ENCODE assay signal across 11 cellular contexts in the genomic region with DNA sequence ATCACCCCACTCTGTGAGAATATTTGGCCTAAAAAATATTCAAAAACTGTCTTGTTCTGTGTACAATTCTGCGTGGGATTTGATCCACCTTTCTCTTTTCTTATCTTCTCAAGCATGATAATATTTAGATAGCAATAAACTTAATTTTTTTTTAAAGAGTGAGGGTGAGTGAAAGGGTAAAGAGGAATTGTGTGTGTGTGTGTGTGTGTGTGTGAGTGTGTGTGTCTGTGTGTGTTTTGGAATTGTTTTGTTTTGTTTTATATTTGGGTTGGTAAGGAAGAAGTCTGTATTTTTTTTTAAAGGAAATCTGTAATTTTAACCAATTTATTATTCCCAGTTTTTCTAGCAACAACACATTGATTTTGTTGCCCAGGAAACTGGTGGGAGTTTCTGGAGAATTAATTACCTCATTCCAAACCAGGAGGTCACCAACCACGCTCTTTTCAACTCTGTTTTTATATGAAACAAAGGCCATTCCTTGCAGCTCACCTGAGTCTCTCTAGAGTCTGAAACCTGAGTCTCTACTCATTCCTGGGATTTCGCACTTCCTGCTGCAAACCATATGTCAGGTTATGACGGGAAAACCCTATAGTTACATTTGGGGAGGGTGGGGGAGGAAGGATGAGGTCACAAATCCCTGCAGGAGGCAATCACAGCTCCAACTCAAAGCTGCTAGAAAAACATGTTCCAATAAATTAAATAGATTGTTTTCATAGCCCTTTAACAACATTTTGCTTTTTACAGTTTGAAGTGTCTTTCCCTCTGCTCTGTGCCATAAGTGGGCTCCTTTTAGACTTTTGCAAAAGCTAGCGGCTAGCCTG. TPM values are rescaled to one million over a fixed set of nuclear protein-coding genes. Genes with fewer than 3 reads are reported as not detected.
DNase-seq lines count a peak whose midpoint lies in the region; ATAC-seq and TF ChIP-seq lines count a peak whose summit lies in the region.
"Had no signal": no experiment of that assay in that cellular context is flagged by ENCODE, and none has a peak within 500 bp of the region (broad histone marks: within the 10 kb centered on the region; RNA-seq: fewer than 3 reads in every experiment).

No MANE protein-coding gene starts in this region.

- TF ChIP-seq CTCF in esophagus muscularis mucosa (IDR thresholded peaks at IDR 0.05) = no peak
- no peak for TF ChIP-seq CTCF in upper lobe of right lung (IDR thresholded peaks at IDR 0.05)

- H3K4me1 ChIP-seq in esophagus muscularis mucosa = peaks cover 2 to 22% (median 21%) of the 10 kb centered on the region in 4 donors
- H3K4me1 ChIP-seq in upper lobe of right lung = peaks cover 6% of the 10 kb centered on the region

- no peak overlapping the region for H3K27ac ChIP-seq in esophagus muscularis mucosa (replicated peaks in 1 of 4)
- H3K27ac ChIP-seq in upper lobe of right lung = no peak overlapping the region

- no peak for TF ChIP-seq POLR2A in esophagus muscularis mucosa (IDR thresholded peaks at IDR 0.05; ENCODE audit: low read depth)

- no peak for TF ChIP-seq EP300 in esophagus muscularis mucosa (IDR thresholded peaks at IDR 0.05)

- H3K36me3 ChIP-seq in esophagus muscularis mucosa (no peaks in the 10 kb centered on the region), upper lobe of right lung (no peaks in the 10 kb centered on the region)

- ATAC-seq in GM19351 (IDR thresholded peaks at IDR 0.05; ENCODE audit: unreplicated experiment) (no peak), upper lobe of right lung (no peak)

- intact Hi-C loops in esophagus muscularis mucosa (cut with DNase I) = no loop called here
- intact Hi-C loops in upper lobe of right lung (cut with DNase I) = no loop called here

- H3K9me3 ChIP-seq in esophagus muscularis mucosa = no peaks in the 10 kb centered on the region
- H3K9me3 ChIP-seq in upper lobe of right lung = no peaks in the 10 kb centered on the region

- H3K27me3 ChIP-seq in esophagus muscularis mucosa = no peaks in the 10 kb centered on the region
- no peaks in the 10 kb centered on the region for H3K27me3 ChIP-seq in upper lobe of right lung

- DNase-seq in DMS153 (lab: John Stamatoyannopoulos, UW) = peak; percentile 82
- peak; percentile 33 for DNase-seq in NCI-H1694 (lab: John Stamatoyannopoulos, UW)
- DNase-seq in cerebellar cortex (ENCODE audit: low spot score) = peak; percentile 59
- peak; percentile 42 to 63 for DNase-seq in lung microvascular endothelial cell (ENCODE audit: low read depth in 2 of 2)
- DNase-seq in esophagus muscularis mucosa (ENCODE audit: extremely low spot score) = no peak
- no peak for DNase-seq in activated CD4-positive, CD25-positive, alpha-beta regulatory T cell treated with anti-CD3 and anti-CD28 coated beads, Interleukin-2, amount 50 U/mL, for 72 hours
- DNase-seq in upper lobe of right lung = no peak
- DNase-seq: activated T-cell treated with anti-CD3 and anti-CD28 coated beads for 4 hours; effector memory CD4-positive, alpha-beta T cell; stimulated activated CD4-positive, alpha-beta T cell treated with anti-CD3 and anti-CD28 coated beads, Interleukin-12 subunit alpha, Interleukin-12 subunit beta, amount 100 ng/mL, for 4 hours had no signal

- H3K4me3 ChIP-seq in esophagus muscularis mucosa = no peak overlapping the region
- H3K4me3 ChIP-seq in upper lobe of right lung = no peak overlapping the region

- 70% methylated on average over 5 of the region's 5 CpGs for WGBS in esophagus muscularis mucosa

RNA-seq across cellular contexts. Expression of a gene that starts 38.1 kb away (rescaled TPM):
- total RNA-seq in lung microvascular endothelial cell (123 and 136 TPM in 2 replicates), esophagus muscularis mucosa (10 to 100 TPM; 43.2 to 61.9 (median 48.8) TPM), upper lobe of right lung (45.2 TPM)

RNA-seq across cellular contexts. Expression of a gene that starts 46.4 kb away (rescaled TPM):
- total RNA-seq in lung microvascular endothelial cell (226 and 317 TPM in 2 replicates), esophagus muscularis mucosa (100 to 1,000 TPM in 2 of 4 donors, 10 to 100 TPM in 2; 60.1 to 228 (median 99.2) TPM), upper lobe of right lung (57.4 TPM)

Comparison
In these comparisons a context has a peak if more than half of its experiments do, and no peak if none do; other contexts are left out.
1. DNase-seq: peak in DMS153 (single experiment), NCI-H1694 (single experiment), cerebellar cortex (single experiment) and lung microvascular endothelial cell (2 of 2); none in esophagus muscularis mucosa (single experiment), activated CD4-positive, CD25-positive, alpha-beta regulatory T cell treated with anti-CD3 and anti-CD28 coated beads, Interleukin-2, amount 50 U/mL, for 72 hours (single experiment) and upper lobe of right lung (single experiment).